27 cellular contexts compared by ENCODE assay signal in genomic region chr2:199527071-199527470, GRCh38.
"Had no signal": no experiment of that assay in that cellular context is flagged by ENCODE, and none has a peak within 500 bp of the region (broad histone marks: within the 10 kb centered on the region; RNA-seq: fewer than 3 reads in every experiment).

No MANE protein-coding gene starts in this region.

- ATAC-seq: effector memory CD8-positive, alpha-beta T cell; esophagus mucosa; gastrocnemius medialis; heart right ventricle; left colon; left lung; lower lobe of right lung; mucosa of descending colon had no signal

- H3K9me3 ChIP-seq: colonic mucosa, esophagus squamous epithelium, gastrocnemius medialis, lower lobe of right lung, mucosa of descending colon had no signal

- H3K4me3 ChIP-seq: colonic mucosa, esophagus squamous epithelium, gastrocnemius medialis, heart right ventricle, left lung, lower lobe of right lung, mucosa of descending colon had no signal

- H3K27ac ChIP-seq: colonic mucosa, epithelial cell of prostate, esophagus squamous epithelium, gastrocnemius medialis, heart right ventricle, left lung, lower lobe of right lung had no signal

- H3K27me3 ChIP-seq: colonic mucosa, esophagus squamous epithelium, gastrocnemius medialis, left lung had no signal

- H3K4me1 ChIP-seq: colonic mucosa, esophagus squamous epithelium, gastrocnemius medialis, heart right ventricle, left lung, lower lobe of right lung had no signal

- DNase-seq: colonic mucosa; cortex of kidney; effector CD8-positive, alpha-beta T cell; effector memory CD8-positive, alpha-beta T cell; endodermal cell; erythroblast; esophagus squamous epithelium; foreskin fibroblast; foreskin melanocyte; gastrocnemius medialis; glutamatergic neuron; head of caudate nucleus; heart right ventricle; hippocampal formation; immature natural killer cell; islet precursor cell; kidney; kidney glomerular epithelial cell; left colon; left lung; lower lobe of right lung; mesenchymal stem cell; mucosa of descending colon; naive B cell had no signal

- FAIRE-seq: endometrium, kidney had no signal

- H3K36me3 ChIP-seq: colonic mucosa, esophagus squamous epithelium, gastrocnemius medialis, heart right ventricle, left lung, lower lobe of right lung had no signal
